30 cellular contexts compared by ENCODE assay signal in genomic region chr2:11985817-11986566, GRCh38.
"Had no signal": no experiment of that assay in that cellular context is flagged by ENCODE, and none has a peak within 500 bp of the region (broad histone marks: within the 10 kb centered on the region; RNA-seq: fewer than 3 reads in every experiment).

No MANE protein-coding gene starts in this region.

- H3K36me3 ChIP-seq: ascending aorta, cardiac muscle cell, heart right ventricle, left ventricle myocardium inferior, neutrophil, right lobe of liver, thoracic aorta had no signal

- H3K27ac Mint-ChIP-seq: activated naive CD4-positive, alpha-beta T cell treated with anti-CD3 and anti-CD28 coated beads, Interleukin-2, amount 10 ng/mL, durations not matched to agents 7 days and 5 days; activated naive CD8-positive, alpha-beta T cell treated with anti-CD3 and anti-CD28 coated beads, Interleukin-2, amount 10 ng/mL, durations not matched to agents 7 days and 5 days; activated T-helper 1 cell treated with anti-CD3 and anti-CD28 coated beads, Interleukin-12 subunit alpha, Interleukin-12 subunit beta, Interleukin-2, Interleukin-4 antibody, amounts not matched to agents 30 ng/mL and 10 ng/mL and 1 ng/mL, durations not matched to agents 14 hours and 24 hours and 36 hours; brain; nephron; progenitor cell of endocrine pancreas; stimulated activated effector memory CD8-positive, alpha-beta T cell treated with anti-CD3 and anti-CD28 coated beads, Interleukin-12 subunit alpha, Interleukin-12 subunit beta, amount 100 ng/mL, for 72 hours; stimulated activated naive CD8-positive, alpha-beta T cell treated with anti-CD3 and anti-CD28 coated beads, Interleukin-15, Interleukin-2, amounts not matched to agents 100 ng/mL and 50 ng/mL, for 24 hours; T-helper 2 cell treated with Interferon-gamma antibody and Interleukin-4, amounts not matched to agents 5 μg/mL and 100 μg/mL, for 36 hours had no signal

- H3K9me3 ChIP-seq: ascending aorta, neutrophil, right lobe of liver, thoracic aorta had no signal

- H3K4me3 ChIP-seq: ascending aorta, cardiac muscle cell, coronary artery, dorsolateral prefrontal cortex, heart right ventricle, left ventricle myocardium inferior, lung, right lobe of liver, thoracic aorta had no signal

- H3K9me3 Mint-ChIP-seq: activated naive CD4-positive, alpha-beta T cell treated with anti-CD3 and anti-CD28 coated beads, Interleukin-2, amount 10 ng/mL, durations not matched to agents 7 days and 5 days; stimulated activated effector memory CD8-positive, alpha-beta T cell treated with anti-CD3 and anti-CD28 coated beads, Interleukin-12 subunit alpha, Interleukin-12 subunit beta, amount 100 ng/mL, for 72 hours; stimulated activated naive CD8-positive, alpha-beta T cell treated with anti-CD3 and anti-CD28 coated beads, Interleukin-15, Interleukin-2, amounts not matched to agents 100 ng/mL and 50 ng/mL, for 24 hours had no signal

- H3K27me3 ChIP-seq: ascending aorta, cardiac muscle cell, foreskin keratinocyte, heart right ventricle, neutrophil, right lobe of liver had no signal

- DNase-seq: activated CD4-positive, alpha-beta T cell treated with anti-CD3 and anti-CD28 coated beads for 4 hours; activated CD4-positive, alpha-beta T cell treated with anti-CD3 and anti-CD28 coated beads, Interleukin-2, amount 50 U/mL, for 48 hours; activated CD8-positive, alpha-beta memory T cell treated with anti-CD3 and anti-CD28 coated beads for 24 hours; activated effector memory CD4-positive, alpha-beta T cell treated with anti-CD3 and anti-CD28 coated beads, Interleukin-2, amount 50 U/mL, for 16 hours; activated naive CD4-positive, alpha-beta T cell treated with anti-CD3 and anti-CD28 coated beads, Interleukin-2, amount 10 ng/mL, durations not matched to agents 7 days and 5 days; activated naive CD8-positive, alpha-beta T cell treated with anti-CD3 and anti-CD28 coated beads, Interleukin-2, amount 10 ng/mL, durations not matched to agents 7 days and 5 days; activated T-cell treated with anti-CD3 and anti-CD28 coated beads, Interleukin-2, amount 50 U/mL, for 1 hour; cerebellar nuclear complex; dorsolateral prefrontal cortex; effector memory CD4-positive, alpha-beta T cell; foreskin keratinocyte; heart right ventricle; left ventricle myocardium inferior; right lobe of liver; small intestine; stimulated activated CD4-positive, alpha-beta T cell treated with anti-CD3 and anti-CD28 coated beads, Interleukin-4, amount 100 ng/mL, for 24 hours; trophoblast cell had no signal

- H3K4me1 Mint-ChIP-seq: activated naive CD4-positive, alpha-beta T cell treated with anti-CD3 and anti-CD28 coated beads, Interleukin-2, amount 10 ng/mL, durations not matched to agents 7 days and 5 days; activated naive CD8-positive, alpha-beta T cell treated with anti-CD3 and anti-CD28 coated beads, Interleukin-2, amount 10 ng/mL, durations not matched to agents 7 days and 5 days; stimulated activated effector memory CD8-positive, alpha-beta T cell treated with anti-CD3 and anti-CD28 coated beads, Interleukin-12 subunit alpha, Interleukin-12 subunit beta, amount 100 ng/mL, for 72 hours had no signal

- H3K4me3 Mint-ChIP-seq: activated naive CD4-positive, alpha-beta T cell treated with anti-CD3 and anti-CD28 coated beads, Interleukin-2, amount 10 ng/mL, durations not matched to agents 7 days and 5 days; activated naive CD8-positive, alpha-beta T cell treated with anti-CD3 and anti-CD28 coated beads, Interleukin-2, amount 10 ng/mL, durations not matched to agents 7 days and 5 days; activated T-helper 1 cell treated with anti-CD3 and anti-CD28 coated beads, Interleukin-12 subunit alpha, Interleukin-12 subunit beta, Interleukin-2, Interleukin-4 antibody, amounts not matched to agents 30 ng/mL and 10 ng/mL and 1 ng/mL, durations not matched to agents 14 hours and 24 hours and 36 hours; brain; nephron; stimulated activated effector memory CD8-positive, alpha-beta T cell treated with anti-CD3 and anti-CD28 coated beads, Interleukin-12 subunit alpha, Interleukin-12 subunit beta, amount 100 ng/mL, for 72 hours; stimulated activated naive CD8-positive, alpha-beta T cell treated with anti-CD3 and anti-CD28 coated beads, Interleukin-15, Interleukin-2, amounts not matched to agents 100 ng/mL and 50 ng/mL, for 24 hours; T-helper 2 cell treated with Interferon-gamma antibody and Interleukin-4, amounts not matched to agents 5 μg/mL and 100 μg/mL, for 36 hours had no signal

- H3K4me1 ChIP-seq: ascending aorta, foreskin keratinocyte, right lobe of liver had no signal

- ATAC-seq: foreskin keratinocyte; right lobe of liver; stimulated activated effector memory CD8-positive, alpha-beta T cell treated with anti-CD3 and anti-CD28 coated beads, Interleukin-12 subunit alpha, Interleukin-12 subunit beta, amount 100 ng/mL, for 72 hours had no signal

- H3K27ac ChIP-seq: ascending aorta, cardiac muscle cell, coronary artery, dorsolateral prefrontal cortex, foreskin keratinocyte, heart right ventricle, left ventricle myocardium inferior, neutrophil, right lobe of liver, thoracic aorta had no signal

- H3K36me3 Mint-ChIP-seq: activated naive CD4-positive, alpha-beta T cell treated with anti-CD3 and anti-CD28 coated beads, Interleukin-2, amount 10 ng/mL, durations not matched to agents 7 days and 5 days; activated naive CD8-positive, alpha-beta T cell treated with anti-CD3 and anti-CD28 coated beads, Interleukin-2, amount 10 ng/mL, durations not matched to agents 7 days and 5 days; brain; stimulated activated effector memory CD8-positive, alpha-beta T cell treated with anti-CD3 and anti-CD28 coated beads, Interleukin-12 subunit alpha, Interleukin-12 subunit beta, amount 100 ng/mL, for 72 hours had no signal
